ENCODE assay signal across 14 cellular contexts in genomic region chr4:105092356-105092755, GRCh38. TPM values are rescaled to one million over a fixed set of nuclear protein-coding genes. Genes with fewer than 3 reads are reported as not detected.
DNase-seq lines count a peak whose midpoint lies in the region; ATAC-seq, FAIRE-seq and TF ChIP-seq lines count a peak whose summit lies in the region.
"Had no signal": no experiment of that assay in that cellular context is flagged by ENCODE, and none has a peak within 500 bp of the region (broad histone marks: within the 10 kb centered on the region; RNA-seq: fewer than 3 reads in every experiment).

No MANE protein-coding gene starts in this region.

- no peak for TF ChIP-seq RAD21 in IMR-90 (IDR thresholded peaks at IDR 0.05; ENCODE audit: low read length)

- H2AFZ ChIP-seq in IMR-90 (replicated peaks; ENCODE audit: low read length, poor library complexity) (no peak overlapping the region), keratinocyte (ENCODE audit: control insufficient read depth, low read length) (peak overlapping the region; percentile 42), smooth muscle cell (ENCODE audit: low read depth) (no peak overlapping the region)

- H3K4me3 Mint-ChIP-seq in mesothelial cell of epicardium, result no peak overlapping the region
- H3K4me3 Mint-ChIP-seq: CD4-positive, alpha-beta memory T cell had no signal

- H3K79me1 ChIP-seq in IMR-90 (ENCODE audit: low read depth in 1 of 2, low read length in 2 of 2), result no peaks in the 10 kb centered on the region

- intact Hi-C loops in IMR-90 (cut with micrococcal nuclease), result no loop called here

- peak; percentile 60 for FAIRE-seq in keratinocyte (lab: Jason Lieb, UNC)
- FAIRE-seq: GM12878 had no signal

- H4K8ac ChIP-seq in IMR-90 (ENCODE audit: low read depth in 2 of 2, low read length in 2 of 2), result 0 out of 4 replicates have a peak overlapping the region, but pooled peaks of 1 of the 2 experiments have one; percentile 33

- WGBS in IMR-90 (ENCODE audit: extremely low coverage in 2 of 2, insufficient read length in 1 of 2), 2 experiments, result no CpG with 5 or more reads among the region's 1 CpG
- 83% methylated on average over 1 of the region's 1 CpG for WGBS in smooth muscle cell (ENCODE audit: low lambda C conversion rate)

- POLR2A ChIA-PET in IMR-90 (lab: Charles Lee; ENCODE audit: unreplicated experiment), result no interaction called here

- peak; percentile 73 for DNase-seq in AG10803 (ENCODE audit: low read depth)
- DNase-seq in IMR-90, result peak; percentile 85
- DNase-seq in astrocyte of the cerebellum (ENCODE audit: low read depth), result peak; percentile 75
- no peak for DNase-seq in keratinocyte (ENCODE audit: low read depth, low spot score)
- DNase-seq in mesothelial cell of epicardium (ENCODE audit: low spot score in 2 of 2, unreplicated experiment in 2 of 2), result no peak
- DNase-seq in smooth muscle cell (lab: John Stamatoyannopoulos, UW; ENCODE audit: unreplicated experiment), result no peak
- DNase-seq: activated effector memory CD4-positive, alpha-beta T cell treated with Interleukin-2 at 50 U/mL for 16 hours; CD4-positive, alpha-beta memory T cell; dorsolateral prefrontal cortex; SIG-M5; stimulated activated naive CD4-positive, alpha-beta T cell had no signal

- ATAC-seq in IMR-90 (ENCODE audit: low read depth), result no peak; the same call in 1 of the 2 replicates
- no peak for ATAC-seq in HG02852 (IDR thresholded peaks at IDR 0.05; ENCODE audit: unreplicated experiment)
- no peak for ATAC-seq in GM21367 (IDR thresholded peaks at IDR 0.05; ENCODE audit: unreplicated experiment)
- ATAC-seq: GM12878 had no signal

- H3K9me3 ChIP-seq in IMR-90 (ENCODE audit: control insufficient read depth, insufficient read depth, low read length) (no peaks in the 10 kb centered on the region), keratinocyte (ENCODE audit: control insufficient read depth, low read depth, low read length) (peaks cover 7% of the 10 kb centered on the region), smooth muscle cell (replicated peaks; ENCODE audit: low read depth) (no peaks in the 10 kb centered on the region)

- no peak overlapping the region for H3K9ac ChIP-seq in IMR-90 (ENCODE audit: low read depth, low read length)
- no peak overlapping the region for H3K9ac ChIP-seq in keratinocyte (ENCODE audit: control insufficient read depth, extremely low read depth, insufficient read depth, low read length)
- H3K9ac ChIP-seq in smooth muscle cell (ENCODE audit: low read depth), result no peak overlapping the region

- H3K36me3 Mint-ChIP-seq in mesothelial cell of epicardium, result no peaks in the 10 kb centered on the region

- no peak overlapping the region for H3K27ac ChIP-seq in IMR-90 (ENCODE audit: insufficient read depth, low read length)
- no peak overlapping the region for H3K27ac ChIP-seq in keratinocyte (ENCODE audit: control insufficient read depth, insufficient read depth, low read length)
- H3K27ac ChIP-seq in smooth muscle cell (ENCODE audit: low read depth), result no peak overlapping the region
- H3K27ac ChIP-seq: dorsolateral prefrontal cortex had no signal

- H3K18ac ChIP-seq in IMR-90 (ENCODE audit: low read depth, low read length), result no peak overlapping the region

- no peaks in the 10 kb centered on the region for H3K27me3 Mint-ChIP-seq in mesothelial cell of epicardium (ENCODE audit: low read depth)

- no peak overlapping the region for H3K27ac Mint-ChIP-seq in mesothelial cell of epicardium
- H3K27ac Mint-ChIP-seq: CD4-positive, alpha-beta memory T cell had no signal

- no peak overlapping the region for H2BK120ac ChIP-seq in IMR-90 (ENCODE audit: low read depth, low read length)

- no peaks in the 10 kb centered on the region for H4K20me1 ChIP-seq in IMR-90 (ENCODE audit: insufficient read depth, low read length)
- H4K20me1 ChIP-seq in keratinocyte (ENCODE audit: control insufficient read depth, extremely low read depth, insufficient read depth, low read length), result no peaks in the 10 kb centered on the region
- no peaks in the 10 kb centered on the region for H4K20me1 ChIP-seq in smooth muscle cell (ENCODE audit: low read depth)

- H3F3A ChIP-seq in smooth muscle cell (ENCODE audit: low read depth), result no peaks in the 10 kb centered on the region

- H3K36me3 ChIP-seq in IMR-90 (ENCODE audit: control insufficient read depth, insufficient read depth, low read length) (no peaks in the 10 kb centered on the region), keratinocyte (ENCODE audit: control insufficient read depth in 2 of 2, extremely low read depth in 1 of 2, insufficient read depth in 2 of 2, low read length in 2 of 2) (no peaks in the 10 kb centered on the region), smooth muscle cell (ENCODE audit: low read depth) (no peaks in the 10 kb centered on the region)

- H3K79me2 ChIP-seq in keratinocyte (ENCODE audit: control insufficient read depth, insufficient read depth, low read length) (no peaks in the 10 kb centered on the region), smooth muscle cell (ENCODE audit: low read depth) (no peaks in the 10 kb centered on the region)

- H3K4me1 ChIP-seq in IMR-90 (ENCODE audit: control insufficient read depth, insufficient read depth, low read length) (peaks cover 5% of the 10 kb centered on the region; the same call in 1 of the 2 replicates), keratinocyte (ENCODE audit: control insufficient read depth, extremely low read depth, insufficient read depth, low read length) (peaks cover 22% of the 10 kb centered on the region), smooth muscle cell (ENCODE audit: low read depth) (no peaks in the 10 kb centered on the region)

- no peak overlapping the region for H2BK15ac ChIP-seq in IMR-90 (ENCODE audit: low read depth, low read length)

- no peaks in the 10 kb centered on the region for H3K9me1 ChIP-seq in IMR-90 (ENCODE audit: insufficient read depth, low read length)
- H3K9me1 ChIP-seq in keratinocyte (ENCODE audit: control insufficient read depth, extremely low read depth, insufficient read depth, low read length), result no peaks in the 10 kb centered on the region

- H4K91ac ChIP-seq in IMR-90 (ENCODE audit: insufficient read depth, low read depth, low read length), result no peak overlapping the region

- H3K14ac ChIP-seq in IMR-90 (replicated peaks; ENCODE audit: low read depth, low read length), result 0 out of 2 replicates have a peak overlapping the region, but pooled peaks have one; percentile 58

- CTCF ChIA-PET in IMR-90 (lab: Yijun Ruan, JAX), result no interaction called here

- TF ChIP-seq CTCF in AG10803 (conservative IDR thresholded peaks at IDR 0.05; ENCODE audit: low read length) (no peak), IMR-90 (conservative IDR thresholded peaks at IDR 0.05; ENCODE audit: low read depth, low read length) (no peak), astrocyte of the cerebellum (IDR thresholded peaks at IDR 0.05; ENCODE audit: low read depth, low read length, missing control alignments) (no peak), keratinocyte (optimal IDR thresholded peaks at IDR 0.05 in 1 of 3, IDR thresholded peaks at IDR 0.05 in 1 of 3, conservative IDR thresholded peaks at IDR 0.05 in 1 of 3; ENCODE audit: extremely low read depth in 1 of 3, insufficient read depth in 2 of 3, low read length in 3 of 3) (no peak), mesothelial cell of epicardium (IDR thresholded peaks at IDR 0.05; ENCODE audit: unreplicated experiment) (no peak), smooth muscle cell (IDR thresholded peaks at IDR 0.05; ENCODE audit: borderline replicate concordance, insufficient read depth, poor library complexity, severe bottlenecking) (no peak)

- in situ Hi-C loops in IMR-90 (cut with MboI; ENCODE audit: low sequenced_read_pairs), result no loop called here
- in situ Hi-C loops in astrocyte of the cerebellum (cut with HindIII; ENCODE audit: low sequenced_read_pairs), result no loop called here

- peaks cover 5% of the 10 kb centered on the region for H3K4me1 Mint-ChIP-seq in mesothelial cell of epicardium
- H3K4me1 Mint-ChIP-seq: CD4-positive, alpha-beta memory T cell had no signal

- H3K56ac ChIP-seq in IMR-90 (ENCODE audit: extremely low read depth, insufficient read depth, low read length), result no peak overlapping the region

- H2BK20ac ChIP-seq in IMR-90 (ENCODE audit: low read depth, low read length), result no peak overlapping the region

- dilution Hi-C loops in IMR-90 (cut with HindIII; ENCODE audit: low sequenced_read_pairs, unreplicated experiment) (no loop called here), keratinocyte (cut with MboI; ENCODE audit: extremely low pct_ligation_motif_present, low sequenced_read_pairs) (no loop called here)

- H3K23ac ChIP-seq in IMR-90 (ENCODE audit: low read depth, low read length), result no peak overlapping the region

- no peak overlapping the region for H2AK9ac ChIP-seq in IMR-90 (replicated peaks; ENCODE audit: low read depth, low read length, poor library complexity)

- TF ChIP-seq POLR2A in IMR-90 (IDR thresholded peaks at IDR 0.05; ENCODE audit: low read depth, low read length), result no peak

- peak overlapping the region; percentile 48 for H2BK5ac ChIP-seq in IMR-90 (ENCODE audit: low read depth, low read length, poor library complexity, severe bottlenecking)

- H3K4ac ChIP-seq in IMR-90 (ENCODE audit: low read depth, low read length), result 0 out of 2 replicates have a peak overlapping the region, but pooled peaks have one; percentile 51

- peaks cover 43% of the 10 kb centered on the region for H3K9me3 Mint-ChIP-seq in mesothelial cell of epicardium

- H3K27me3 ChIP-seq in IMR-90 (ENCODE audit: control insufficient read depth, insufficient read depth, low read length) (no peaks in the 10 kb centered on the region), keratinocyte (ENCODE audit: control insufficient read depth, extremely low read depth, insufficient read depth, low read length) (no peaks in the 10 kb centered on the region), smooth muscle cell (ENCODE audit: low read depth) (no peaks in the 10 kb centered on the region)
- H3K27me3 ChIP-seq: dorsolateral prefrontal cortex had no signal

- H3K4me3 ChIP-seq in AG10803 (ENCODE audit: low read length) (no peak overlapping the region), IMR-90 (ENCODE audit: insufficient read depth, low read depth, low read length) (no peak overlapping the region), astrocyte of the cerebellum (ENCODE audit: low read depth, low read length) (no peak overlapping the region), keratinocyte (ENCODE audit: control insufficient read depth in 2 of 3, extremely low read depth in 1 of 3, insufficient read depth in 2 of 3, low read depth in 1 of 3, low read length in 3 of 3) (no peak overlapping the region), smooth muscle cell (no peak overlapping the region)
- H3K4me3 ChIP-seq: dorsolateral prefrontal cortex, GM12878 had no signal

- H3K4me2 ChIP-seq in IMR-90 (ENCODE audit: low read depth, low read length) (no peak overlapping the region), keratinocyte (ENCODE audit: control insufficient read depth, extremely low read depth, insufficient read depth, low read depth, low read length) (no peak overlapping the region), smooth muscle cell (no peak overlapping the region)

- no peak overlapping the region for H4K5ac ChIP-seq in IMR-90 (ENCODE audit: low read depth, low read length)

- H2AK5ac ChIP-seq in IMR-90 (ENCODE audit: low read depth, low read length), result no peak overlapping the region

- BruUV-seq in IMR-90 (replicated peaks; lab: Mats Ljungman, UMichigan), result no TSS peak

RNA-seq across cellular contexts. Expression of gene TET2, which starts 54.3 kb away (rescaled TPM):
- total RNA-seq in IMR-90 (2012; rRNA removed), result 22.8 and 25.3 TPM in 2 replicates
- polyA plus RNA-seq in IMR-90 (2012; rRNA removed), result 5.3 and 5.6 TPM in 2 replicates
- polyA plus RNA-seq in IMR-90 (2012; cell fraction: cytosol; rRNA removed), result 1.2 and 1.3 TPM in 2 replicates
- polyA plus RNA-seq in IMR-90 (2012; cell fraction: nucleus; rRNA removed; ENCODE audit: low replicate concordance), result 3.3 and 18.9 TPM in 2 replicates
- 6.6 to 9.6 TPM (median 7.8 TPM) in 3 replicates for polyA plus RNA-seq in keratinocyte
- 4.6 TPM for polyA plus RNA-seq in keratinocyte (2011; ENCODE audit: low read depth)
- 3.1 and 5.9 TPM in 2 replicates for polyA plus RNA-seq in keratinocyte (2011; cell fraction: cytosol; rRNA removed)
- polyA plus RNA-seq in keratinocyte (2011; cell fraction: nucleus; rRNA removed), result 12.5 and 16.4 TPM in 2 replicates
- polyA plus RNA-seq in keratinocyte (2012; ENCODE audit: low replicate concordance), result 4.7 and 7.1 TPM in 2 replicates
- 16.3 to 45.5 TPM (median 24.2 TPM) in 3 replicates for polyA minus RNA-seq in keratinocyte
- polyA minus RNA-seq in keratinocyte (2011; cell fraction: cytosol; rRNA and poly(A)+ RNA removed), result 7.3 TPM
- 31.7 and 60.4 TPM in 2 replicates for polyA minus RNA-seq in keratinocyte (2011; cell fraction: nucleus; rRNA and poly(A)+ RNA removed)
- 42.1 to 43.3 TPM (median 42.5 TPM) in 3 replicates for total RNA-seq in mesothelial cell of epicardium
- total RNA-seq in smooth muscle cell, result 18.6 and 20.5 TPM in 2 replicates
- polyA plus RNA-seq in smooth muscle cell, result 2.7 and 5.6 TPM in 2 replicates

Comparison
In these comparisons a context has a peak if more than half of its experiments do, and no peak if none do; other contexts are left out.
1. DNase-seq: peak in AG10803 (single experiment), IMR-90 (single experiment) and astrocyte of the cerebellum (single experiment); none in keratinocyte (single experiment), mesothelial cell of epicardium (0 of 2) and smooth muscle cell (single experiment).